10 cellular contexts compared by ENCODE assay signal in the genomic region with DNA sequence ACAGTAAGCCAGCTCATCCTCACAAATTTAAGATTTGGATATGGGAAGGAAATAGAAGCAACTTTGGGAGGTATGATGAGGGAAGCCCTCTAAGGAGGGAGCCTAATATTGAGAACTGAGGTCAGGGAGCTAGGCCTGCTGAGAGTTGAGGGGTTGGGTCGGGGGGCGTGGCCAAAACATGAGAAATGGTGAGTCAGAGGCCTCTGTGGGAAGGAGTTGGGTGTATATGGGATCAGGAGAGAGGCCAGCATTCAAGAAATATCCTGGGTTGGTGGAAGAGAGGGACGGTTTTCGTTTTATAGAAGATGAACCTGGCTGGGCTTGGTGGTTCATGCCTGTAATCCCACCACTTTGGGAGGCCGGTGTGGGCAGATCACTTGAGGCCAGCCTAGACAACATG. TPM values are rescaled to one million over a fixed set of nuclear protein-coding genes. Genes with fewer than 3 reads are reported as not detected.
A peak's percentile ranks its signal among the peaks of the same experiment; 100 is the strongest.
DNase-seq lines count a peak whose midpoint lies in the region; ATAC-seq and TF ChIP-seq lines count a peak whose summit lies in the region.
"Had no signal": no experiment of that assay in that cellular context is flagged by ENCODE, and none has a peak within 500 bp of the region (broad histone marks: within the 10 kb centered on the region; RNA-seq: fewer than 3 reads in every experiment).

No MANE protein-coding gene starts in this region.

- no peak for TF ChIP-seq CTCF in fibroblast of the aortic adventitia (IDR thresholded peaks at IDR 0.05; ENCODE audit: insufficient read depth, low read length)

- H3K4me3 Mint-ChIP-seq in activated T-cell treated with anti-CD3 and anti-CD28 coated beads, Interleukin-2, amount 50 U/mL, for 24 hours, result peak overlapping the region; percentile 1
- H3K4me3 Mint-ChIP-seq: CD4-positive, alpha-beta T cell had no signal

- H3K27me3 Mint-ChIP-seq in activated T-cell treated with anti-CD3 and anti-CD28 coated beads, Interleukin-2, amount 50 U/mL, for 24 hours, result no peaks in the 10 kb centered on the region
- H3K27me3 Mint-ChIP-seq: CD4-positive, alpha-beta T cell had no signal

- DNase-seq in activated T-cell treated with anti-CD3 and anti-CD28 coated beads, Interleukin-2, amount 50 U/mL, for 24 hours, result no peak
- DNase-seq in activated T-cell treated with anti-CD3 and anti-CD28 coated beads for 4 hours, result no peak
- DNase-seq in T1000 (lab: John Stamatoyannopoulos, UW), result peak; percentile 50
- DNase-seq in fibroblast of the aortic adventitia (ENCODE audit: low read depth), result peak; percentile 73
- DNase-seq in stimulated activated CD8-positive, alpha-beta memory T cell treated with anti-CD3 and anti-CD28 coated beads, Interleukin-4, amount 100 ng/mL, for 48 hours, result peak; percentile 78
- DNase-seq in KG1 (lab: John Stamatoyannopoulos, UW), result no peak
- no peak for DNase-seq in cortex of kidney (lab: John Stamatoyannopoulos, UW)
- DNase-seq: NCI-H1694 had no signal

- no peaks in the 10 kb centered on the region for H3K9me3 Mint-ChIP-seq in activated T-cell treated with anti-CD3 and anti-CD28 coated beads, Interleukin-2, amount 50 U/mL, for 24 hours
- H3K9me3 Mint-ChIP-seq: CD4-positive, alpha-beta T cell had no signal

- H3K4me1 Mint-ChIP-seq in activated T-cell treated with anti-CD3 and anti-CD28 coated beads, Interleukin-2, amount 50 U/mL, for 24 hours (ENCODE audit: low read depth), result peaks cover 72% of the 10 kb centered on the region

- no peak for ATAC-seq in GM21576 (IDR thresholded peaks at IDR 0.05; ENCODE audit: unreplicated experiment)

- peak overlapping the region; percentile 41 for H3K27ac Mint-ChIP-seq in activated T-cell treated with anti-CD3 and anti-CD28 coated beads, Interleukin-2, amount 50 U/mL, for 24 hours
- H3K27ac Mint-ChIP-seq: CD4-positive, alpha-beta T cell had no signal

- H3K4me3 ChIP-seq in fibroblast of the aortic adventitia (ENCODE audit: low read depth, low read length), result no peak overlapping the region

- H3K36me3 Mint-ChIP-seq in activated T-cell treated with anti-CD3 and anti-CD28 coated beads, Interleukin-2, amount 50 U/mL, for 24 hours (ENCODE audit: low read depth), result peaks cover 83% of the 10 kb centered on the region

RNA-seq across cellular contexts. Expression of a gene that starts 48.4 kb away (rescaled TPM):
- total RNA-seq in fibroblast of the aortic adventitia (ENCODE audit: low replicate concordance), result 14.5 and 16.3 TPM in 2 replicates

RNA-seq across cellular contexts. Expression of a gene that starts 50.5 kb away (rescaled TPM):
- total RNA-seq in fibroblast of the aortic adventitia (ENCODE audit: low replicate concordance), result 35.2 and 50.2 TPM in 2 replicates

Comparison
In these comparisons a context has a peak if more than half of its experiments do, and no peak if none do; other contexts are left out.
1. DNase-seq: peak in T1000 (single experiment), fibroblast of the aortic adventitia (single experiment) and stimulated activated CD8-positive, alpha-beta memory T cell treated with anti-CD3 and anti-CD28 coated beads, Interleukin-4, amount 100 ng/mL, for 48 hours (single experiment); none in activated T-cell treated with anti-CD3 and anti-CD28 coated beads, Interleukin-2, amount 50 U/mL, for 24 hours (single experiment), activated T-cell treated with anti-CD3 and anti-CD28 coated beads for 4 hours (single experiment), KG1 (single experiment) and cortex of kidney (single experiment).